Comparison of ENCODE assay signal across 8 cellular contexts in genomic region chr19:11378319-11379189, GRCh38. TPM values are rescaled to one million over a fixed set of nuclear protein-coding genes. Genes with fewer than 3 reads are reported as not detected.
DNase-seq lines count a peak whose midpoint lies in the region; FAIRE-seq and TF ChIP-seq lines count a peak whose summit lies in the region.

No MANE protein-coding gene starts in this region.

- no peak for TF ChIP-seq POLR2A in sigmoid colon (IDR thresholded peaks at IDR 0.05)

- WGBS in sigmoid colon, 2 donors: 52 to 64% methylated on average over 8 of the region's 8 CpGs

- TF ChIP-seq CTCF in VCaP (conservative IDR thresholded peaks at IDR 0.05): peak; percentile 69
- peak; percentile 51 for TF ChIP-seq CTCF in foreskin fibroblast (IDR thresholded peaks at IDR 0.05; ENCODE audit: low read depth, low read length)
- peak in 3 of 4 experiments; percentile 13 to 49 (median 35) for TF ChIP-seq CTCF in sigmoid colon (IDR thresholded peaks at IDR 0.05)

- intact Hi-C loops in sigmoid colon (cut with DNase I): loop anchor here (10.0 kb wide), 2 partner anchors 216 to 244 kb away; partner anchors contain the start of gene ZNF627

- FAIRE-seq in frontal cortex (lab: Jason Lieb, UNC): no peak

- H3K27me3 ChIP-seq in sigmoid colon: peaks cover 14 to 23% (median 22%) of the 10 kb centered on the region in 3 donors

- no peak overlapping the region for H3K4me3 ChIP-seq in foreskin fibroblast (ENCODE audit: low read depth in 1 of 2, low read length in 2 of 2)
- H3K4me3 ChIP-seq in sigmoid colon: no peak overlapping the region

- H3K36me3 ChIP-seq in sigmoid colon: no peaks in the 10 kb centered on the region

- H3K27ac ChIP-seq in VCaP: no peak overlapping the region
- peak overlapping the region; percentile 51 to 91 (median 68) for H3K27ac ChIP-seq in sigmoid colon

- no peaks in the 10 kb centered on the region for H3K9me3 ChIP-seq in sigmoid colon

- TF ChIP-seq EP300 in sigmoid colon (IDR thresholded peaks at IDR 0.05): no peak

- peaks cover 2 to 80% (median 74%) of the 10 kb centered on the region in 4 donors for H3K4me1 ChIP-seq in sigmoid colon

- DNase-seq in NCI-H1105 treated with DMSO at 0.1 percent for 48 hours (lab: John Stamatoyannopoulos, UW) (peak; percentile 18), NCI-H1105 (lab: John Stamatoyannopoulos, UW) (no peak), HuH-7.5 (ENCODE audit: low spot score) (peak; percentile 79), foreskin fibroblast (peak; percentile 74 to 89), sigmoid colon (no peak), frontal cortex (ENCODE audit: low spot score in 2 of 2) (no peak), COLO829 (ENCODE audit: low spot score) (no peak)

RNA-seq across cellular contexts. Expression of gene SWSAP1, which starts 4.1 kb away (rescaled TPM):
- total RNA-seq in sigmoid colon (1 to 10 TPM in 2 of 4 donors, under 1 TPM in 2; 0.71 to 1.8 (median 0.96) TPM), frontal cortex (0.82 TPM)
- polyA plus RNA-seq in sigmoid colon: 1 to 10 TPM; 3.0 to 4.3 (median 3.9) TPM

RNA-seq across cellular contexts. Expression of gene EPOR, which starts 5.6 kb away (rescaled TPM):
- 1 to 10 TPM in 3 of 4 donors, under 1 TPM in 1; 0.83 to 4.9 (median 2.4) TPM for total RNA-seq in sigmoid colon
- polyA plus RNA-seq in sigmoid colon: 1 to 10 TPM in 1 of 3 donors, under 1 TPM in 1, not detected in 1; 0.46 to 3.3 TPM
- 3.3 TPM for total RNA-seq in frontal cortex

RNA-seq across cellular contexts. Expression of gene PLPPR2, which starts 23.3 kb away (rescaled TPM):
- 10 to 100 TPM; 13.9 to 43.8 (median 20.5) TPM for total RNA-seq in sigmoid colon
- polyA plus RNA-seq in sigmoid colon: 1 to 10 TPM; 1.4 to 8.2 (median 4.8) TPM
- 30.6 TPM for total RNA-seq in frontal cortex

RNA-seq across cellular contexts. Expression of gene CCDC159, which starts 32.2 kb away (rescaled TPM):
- total RNA-seq in sigmoid colon: 10 to 100 TPM; 11.7 to 42.4 (median 20.2) TPM
- polyA plus RNA-seq in sigmoid colon: 10 to 100 TPM; 11.6 to 29.6 (median 16.2) TPM
- total RNA-seq in frontal cortex: 2.9 TPM

RNA-seq across cellular contexts. Expression of gene TMEM205, which starts 32.5 kb away (rescaled TPM):
- total RNA-seq in sigmoid colon: 100 to 1,000 TPM; 131 to 291 (median 194) TPM
- polyA plus RNA-seq in sigmoid colon: 10 to 100 TPM; 11.1 to 74.9 (median 25.2) TPM
- total RNA-seq in frontal cortex: 27.7 TPM

Comparison
In these comparisons a context has a peak if more than half of its experiments do, and no peak if none do; other contexts are left out.
1. DNase-seq: peak in NCI-H1105 treated with DMSO at 0.1 percent for 48 hours (single experiment), HuH-7.5 (single experiment) and foreskin fibroblast (2 of 2); none in NCI-H1105 (single experiment), sigmoid colon (single experiment), frontal cortex (0 of 2) and COLO829 (single experiment).
2. Peak in every context shown above with its lines, with median percentiles within 50 percentile points of each other: CTCF ChIP-seq.